ENCODE assay signal across 8 cellular contexts in the genomic region with DNA sequence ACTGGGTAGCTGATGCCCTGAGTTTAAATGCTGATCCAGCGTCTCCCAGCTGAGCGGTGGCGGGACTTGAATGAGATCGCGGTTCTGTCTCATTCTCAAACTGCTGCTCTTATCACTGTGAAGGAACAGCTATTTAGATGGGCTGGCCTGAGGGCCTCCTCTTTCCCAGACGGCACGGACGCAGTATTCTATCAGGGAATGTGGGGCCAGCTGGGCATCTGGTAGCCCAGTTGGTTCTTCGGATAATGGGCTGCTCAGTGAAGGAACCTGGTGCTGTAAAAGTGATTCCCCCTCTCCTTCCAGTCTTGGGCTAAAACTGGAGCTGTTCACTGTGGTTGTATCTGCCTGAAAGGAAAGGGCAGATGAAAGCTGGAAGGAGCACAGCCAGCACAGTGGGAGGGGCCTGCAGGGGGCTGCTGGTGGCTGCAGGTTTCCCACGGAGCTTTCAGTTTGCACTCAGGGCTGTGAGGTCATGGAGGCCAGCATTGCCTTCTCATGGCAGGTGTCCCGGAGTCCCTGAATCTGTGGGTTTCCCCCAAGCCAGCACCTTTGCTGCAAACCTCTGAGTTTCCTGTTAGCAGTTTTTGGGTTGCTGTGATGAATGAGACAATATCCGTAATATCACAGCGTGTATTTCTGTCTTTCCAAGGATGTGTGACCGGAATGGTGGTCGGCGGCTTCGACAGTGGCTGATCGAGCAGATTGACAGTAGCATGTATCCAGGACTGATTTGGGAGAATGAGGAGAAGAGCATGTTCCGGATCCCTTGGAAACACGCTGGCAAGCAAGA. TPM values are rescaled to one million over a fixed set of nuclear protein-coding genes. Genes with fewer than 3 reads are reported as not detected.
DNase-seq lines count a peak whose midpoint lies in the region; ATAC-seq and TF ChIP-seq lines count a peak whose summit lies in the region.

No MANE protein-coding gene starts in this region.

- no peak for TF ChIP-seq CTCF in smooth muscle cell (IDR thresholded peaks at IDR 0.05; ENCODE audit: borderline replicate concordance, insufficient read depth, poor library complexity, severe bottlenecking)

- H3F3A ChIP-seq in smooth muscle cell (ENCODE audit: low read depth): peaks cover 1% of the 10 kb centered on the region

- peak overlapping the region; percentile 93 for H3K4me2 ChIP-seq in Karpas-422 (ENCODE audit: low read depth, low read length, poor library complexity, severe bottlenecking)
- H3K4me2 ChIP-seq in smooth muscle cell: no peak overlapping the region

- WGBS in smooth muscle cell (ENCODE audit: low lambda C conversion rate): 68% methylated on average over 20 of the region's 20 CpGs

- H3K4me3 ChIP-seq in Karpas-422 (ENCODE audit: low read length): peak overlapping the region; percentile 81
- no peak overlapping the region for H3K4me3 ChIP-seq in smooth muscle cell

- H3K4me1 Mint-ChIP-seq in activated naive CD8-positive, alpha-beta T cell (ENCODE audit: low read depth): peaks cover 55% of the 10 kb centered on the region
- peaks cover 77% of the 10 kb centered on the region for H3K4me1 Mint-ChIP-seq in stimulated activated memory B cell treated with anti-CD40 and anti-IgM and Interleukin-4, amounts not matched to agents 10 μg/mL and 1 μg/mL and 100 μg/mL, for 72 hours

- peak overlapping the region; percentile 95 for H3K27ac Mint-ChIP-seq in activated naive CD8-positive, alpha-beta T cell
- peak overlapping the region; percentile 84 for H3K27ac Mint-ChIP-seq in stimulated activated memory B cell treated with anti-CD40 and anti-IgM and Interleukin-4, amounts not matched to agents 10 μg/mL and 1 μg/mL and 100 μg/mL, for 72 hours

- peak; percentile 67 for ATAC-seq in GM21447 (IDR thresholded peaks at IDR 0.05; ENCODE audit: unreplicated experiment)
- peak; percentile 79 for ATAC-seq in stimulated activated memory B cell treated with anti-CD40 and anti-IgM and Interleukin-4, amounts not matched to agents 10 μg/mL and 1 μg/mL and 100 μg/mL, for 72 hours

- H4K20me1 ChIP-seq in Karpas-422 (ENCODE audit: insufficient read depth, low read depth, low read length) (peaks cover 52% of the 10 kb centered on the region), smooth muscle cell (ENCODE audit: low read depth) (no peaks in the 10 kb centered on the region)

- peak; percentile 30 for DNase-seq in G401 (ENCODE audit: low spot score)
- DNase-seq in Karpas-422: peak; percentile 71
- no peak for DNase-seq in NCI-H187 (lab: John Stamatoyannopoulos, UW)
- no peak for DNase-seq in inferior parietal cortex (ENCODE audit: extremely low spot score)
- DNase-seq in smooth muscle cell (lab: John Stamatoyannopoulos, UW; ENCODE audit: unreplicated experiment): no peak

- in situ Hi-C loops in G401 (cut with HindIII; ENCODE audit: low sequenced_read_pairs): no loop called here

- H3K36me3 Mint-ChIP-seq in activated naive CD8-positive, alpha-beta T cell: peaks cover 35% of the 10 kb centered on the region
- H3K36me3 Mint-ChIP-seq in stimulated activated memory B cell treated with anti-CD40 and anti-IgM and Interleukin-4, amounts not matched to agents 10 μg/mL and 1 μg/mL and 100 μg/mL, for 72 hours: peaks cover 76% of the 10 kb centered on the region

- H3K79me2 ChIP-seq in Karpas-422 (ENCODE audit: low read length) (peaks cover 76% of the 10 kb centered on the region), smooth muscle cell (ENCODE audit: low read depth) (no peaks in the 10 kb centered on the region)

- no peaks in the 10 kb centered on the region for H3K9me3 ChIP-seq in Karpas-422 (ENCODE audit: low read length)
- H3K9me3 ChIP-seq in smooth muscle cell (replicated peaks; ENCODE audit: low read depth): no peaks in the 10 kb centered on the region

- H3K4me3 Mint-ChIP-seq in activated naive CD8-positive, alpha-beta T cell: peak overlapping the region; percentile 94
- peak overlapping the region; percentile 93 for H3K4me3 Mint-ChIP-seq in stimulated activated memory B cell treated with anti-CD40 and anti-IgM and Interleukin-4, amounts not matched to agents 10 μg/mL and 1 μg/mL and 100 μg/mL, for 72 hours

- H2AFZ ChIP-seq in Karpas-422 (ENCODE audit: low read length) (no peak overlapping the region), smooth muscle cell (ENCODE audit: low read depth) (no peak overlapping the region)

- no peaks in the 10 kb centered on the region for H3K9me3 Mint-ChIP-seq in activated naive CD8-positive, alpha-beta T cell (ENCODE audit: low read depth)
- H3K9me3 Mint-ChIP-seq in stimulated activated memory B cell treated with anti-CD40 and anti-IgM and Interleukin-4, amounts not matched to agents 10 μg/mL and 1 μg/mL and 100 μg/mL, for 72 hours: no peaks in the 10 kb centered on the region

- H3K36me3 ChIP-seq in Karpas-422 (ENCODE audit: insufficient read depth, low read length) (peaks cover 63% of the 10 kb centered on the region), smooth muscle cell (ENCODE audit: low read depth) (no peaks in the 10 kb centered on the region)

- H3K27me3 ChIP-seq in Karpas-422 (ENCODE audit: low read length): no peaks in the 10 kb centered on the region
- peaks cover 25% of the 10 kb centered on the region for H3K27me3 ChIP-seq in smooth muscle cell (ENCODE audit: low read depth)

- no peaks in the 10 kb centered on the region for H3K27me3 Mint-ChIP-seq in activated naive CD8-positive, alpha-beta T cell
- no peaks in the 10 kb centered on the region for H3K27me3 Mint-ChIP-seq in stimulated activated memory B cell treated with anti-CD40 and anti-IgM and Interleukin-4, amounts not matched to agents 10 μg/mL and 1 μg/mL and 100 μg/mL, for 72 hours

- H3K9ac ChIP-seq in Karpas-422 (ENCODE audit: low read length) (peak overlapping the region; percentile 91), smooth muscle cell (ENCODE audit: low read depth) (no peak overlapping the region)

- H3K27ac ChIP-seq in Karpas-422 (ENCODE audit: low read length) (peak overlapping the region; percentile 99), smooth muscle cell (ENCODE audit: low read depth) (no peak overlapping the region)

- H3K4me1 ChIP-seq in Karpas-422 (ENCODE audit: low read length): peaks cover 80% of the 10 kb centered on the region
- peaks cover 12% of the 10 kb centered on the region for H3K4me1 ChIP-seq in smooth muscle cell (ENCODE audit: low read depth)

- H3K9me2 ChIP-seq in Karpas-422 (replicated peaks; ENCODE audit: insufficient read depth, low read length): no peaks in the 10 kb centered on the region

RNA-seq across cellular contexts. Expression of gene IRF8, which starts 3.6 kb away (rescaled TPM):
- not detected in 2 replicates for total RNA-seq in G401 (2014; rRNA removed; shearing (Covaris generic))
- total RNA-seq in Karpas-422 (2014; rRNA removed; shearing (Covaris generic); ENCODE audit: low replicate concordance): 285 and 592 TPM in 2 replicates
- 1.1 and 3.4 TPM in 2 replicates for total RNA-seq in smooth muscle cell
- polyA plus RNA-seq in smooth muscle cell: 0.88 and 2.6 TPM in 2 replicates

Comparison
In these comparisons a context has a peak if more than half of its experiments do, and no peak if none do; other contexts are left out.
1. DNase-seq: peak in G401 (single experiment) and Karpas-422 (single experiment); none in NCI-H187 (0 of 2), inferior parietal cortex (single experiment) and smooth muscle cell (single experiment).
2. RNA of gene IRF8, which starts 3.6 kb away (total RNA-seq): 285 to 592 TPM in Karpas-422; 1.1 to 3.4 TPM in smooth muscle cell and not detected in G401; every median in the first group is over 10 times any median in the second.